In genomic region chr1:12741946-12742345, GRCh38 we compare ENCODE assay signal across 44 cellular contexts. TPM values are rescaled to one million over a fixed set of nuclear protein-coding genes. Genes with fewer than 3 reads are reported as not detected.
"Had no signal": no experiment of that assay in that cellular context is flagged by ENCODE, and none has a peak within 500 bp of the region (broad histone marks: within the 10 kb centered on the region; RNA-seq: fewer than 3 reads in every experiment).

No MANE protein-coding gene starts in this region.

- H3K9me3 Mint-ChIP-seq: activated naive CD4-positive, alpha-beta T cell treated with anti-CD3 and anti-CD28 coated beads, Interleukin-2, amount 10 ng/mL, durations not matched to agents 7 days and 5 days; activated naive CD8-positive, alpha-beta T cell treated with anti-CD3 and anti-CD28 coated beads, Interleukin-2, amount 10 ng/mL, durations not matched to agents 7 days and 5 days had no signal

- H3K4me3 Mint-ChIP-seq: activated naive CD4-positive, alpha-beta T cell treated with anti-CD3 and anti-CD28 coated beads for 36 hours; activated naive CD4-positive, alpha-beta T cell treated with anti-CD3 and anti-CD28 coated beads, Interleukin-2, amount 10 ng/mL, durations not matched to agents 7 days and 5 days; activated naive CD4-positive, alpha-beta T cell treated with anti-CD3 and anti-CD28 coated beads, Interleukin-2, amount 50 U/mL, for 24 hours; activated naive CD8-positive, alpha-beta T cell; activated naive CD8-positive, alpha-beta T cell treated with anti-CD3 and anti-CD28 coated beads for 36 hours; activated naive CD8-positive, alpha-beta T cell treated with anti-CD3 and anti-CD28 coated beads, Interleukin-2, amount 10 ng/mL, durations not matched to agents 7 days and 5 days; activated naive CD8-positive, alpha-beta T cell treated with anti-CD3 and anti-CD28 coated beads, Interleukin-2, amount 50 U/mL, for 24 hours; activated T-cell treated with anti-CD3 and anti-CD28 coated beads, Interleukin-2, amount 50 U/mL, for 24 hours; activated T-cell treated with anti-CD3 and anti-CD28 coated beads, Interleukin-2, amount 50 U/mL, for 4 hours; activated T-cell treated with anti-CD3 and anti-CD28 coated beads, Interleukin-2, amount 50 U/mL, for 72 hours; activated T-helper 1 cell treated with anti-CD3 and anti-CD28 coated beads, Interleukin-12 subunit alpha, Interleukin-12 subunit beta, Interleukin-2, Interleukin-4 antibody, amounts not matched to agents 30 ng/mL and 10 ng/mL and 1 ng/mL, durations not matched to agents 14 hours and 24 hours and 36 hours; activated T-helper 17 cell treated with anti-CD3 and anti-CD28 coated beads, Interleukin-2, amount 50 U/mL, for 72 hours; brain; central memory CD8-positive, alpha-beta T cell had no signal

- H3K4me3 ChIP-seq: adrenal gland, ascending aorta, body of pancreas, breast epithelium, cardiac muscle cell had no signal

- H3K4me1 Mint-ChIP-seq: activated naive CD4-positive, alpha-beta T cell treated with anti-CD3 and anti-CD28 coated beads, Interleukin-2, amount 10 ng/mL, durations not matched to agents 7 days and 5 days; activated naive CD4-positive, alpha-beta T cell treated with anti-CD3 and anti-CD28 coated beads, Interleukin-2, amount 50 U/mL, for 24 hours; activated naive CD8-positive, alpha-beta T cell treated with anti-CD3 and anti-CD28 coated beads, Interleukin-2, amount 50 U/mL, for 24 hours; activated T-helper 17 cell treated with anti-CD3 and anti-CD28 coated beads, Interleukin-2, amount 50 U/mL, for 72 hours; central memory CD8-positive, alpha-beta T cell had no signal

- FAIRE-seq: astrocyte, bronchial epithelial cell had no signal

- H3K36me3 Mint-ChIP-seq: activated naive CD4-positive, alpha-beta T cell treated with anti-CD3 and anti-CD28 coated beads, Interleukin-2, amount 10 ng/mL, durations not matched to agents 7 days and 5 days; activated naive CD8-positive, alpha-beta T cell treated with anti-CD3 and anti-CD28 coated beads for 36 hours; activated naive CD8-positive, alpha-beta T cell treated with anti-CD3 and anti-CD28 coated beads, Interleukin-2, amount 10 ng/mL, durations not matched to agents 7 days and 5 days; brain had no signal

- H3K27ac ChIP-seq: adrenal gland, ascending aorta, body of pancreas, brain microvascular endothelial cell, breast epithelium, cardiac muscle cell had no signal

- H3K9me3 ChIP-seq: adrenal gland, breast epithelium had no signal

- H3K36me3 ChIP-seq: adrenal gland, ascending aorta, brain microvascular endothelial cell, breast epithelium, cardiac muscle cell had no signal

- H3K27ac Mint-ChIP-seq: activated naive CD4-positive, alpha-beta T cell treated with anti-CD3 and anti-CD28 coated beads for 36 hours; activated naive CD4-positive, alpha-beta T cell treated with anti-CD3 and anti-CD28 coated beads, Interleukin-2, amount 10 ng/mL, durations not matched to agents 7 days and 5 days; activated naive CD4-positive, alpha-beta T cell treated with anti-CD3 and anti-CD28 coated beads, Interleukin-2, amount 50 U/mL, for 24 hours; activated naive CD4-positive, alpha-beta T cell treated with anti-CD3 and anti-CD28 coated beads, Interleukin-2, amount 50 U/mL, for 72 hours; activated naive CD8-positive, alpha-beta T cell; activated naive CD8-positive, alpha-beta T cell treated with anti-CD3 and anti-CD28 coated beads for 36 hours; activated naive CD8-positive, alpha-beta T cell treated with anti-CD3 and anti-CD28 coated beads, Interleukin-2, amount 10 ng/mL, durations not matched to agents 7 days and 5 days; activated naive CD8-positive, alpha-beta T cell treated with anti-CD3 and anti-CD28 coated beads, Interleukin-2, amount 50 U/mL, for 24 hours; activated T-cell treated with anti-CD3 and anti-CD28 coated beads, Interleukin-2, amount 50 U/mL, for 24 hours; activated T-cell treated with anti-CD3 and anti-CD28 coated beads, Interleukin-2, amount 50 U/mL, for 72 hours; activated T-helper 1 cell treated with anti-CD3 and anti-CD28 coated beads, Interleukin-12 subunit alpha, Interleukin-12 subunit beta, Interleukin-2, Interleukin-4 antibody, amounts not matched to agents 30 ng/mL and 10 ng/mL and 1 ng/mL, durations not matched to agents 14 hours and 24 hours and 36 hours; activated T-helper 17 cell treated with anti-CD3 and anti-CD28 coated beads, Interleukin-2, amount 50 U/mL, for 72 hours; activated T-helper 2 cell treated with anti-CD3 and anti-CD28 coated beads, Interferon-gamma antibody, Interleukin-2, Interleukin-4, amounts not matched to agents 10 μg/mL and 5 μg/mL and 100 μg/mL, durations not matched to agents 14 hours and 24 hours and 36 hours; brain had no signal

- ATAC-seq: activated naive CD4-positive, alpha-beta T cell treated with anti-CD3 and anti-CD28 coated beads, Interleukin-2, amount 50 U/mL, for 72 hours; activated naive CD8-positive, alpha-beta T cell treated with anti-CD3 and anti-CD28 coated beads, Interleukin-2, amount 50 U/mL, for 24 hours; activated T-cell treated with anti-CD3 and anti-CD28 coated beads, Interleukin-2, amount 50 U/mL, for 4 hours; activated T-cell treated with anti-CD3 and anti-CD28 coated beads, Interleukin-2, amount 50 U/mL, for 72 hours; activated T-helper 17 cell treated with anti-CD3 and anti-CD28 coated beads, Interleukin-2, amount 50 U/mL, for 72 hours; body of pancreas had no signal

- H3K27me3 ChIP-seq: ascending aorta, body of pancreas, brain microvascular endothelial cell, breast epithelium, cardiac muscle cell had no signal

- DNase-seq: activated effector memory CD4-positive, alpha-beta T cell treated with anti-CD3 and anti-CD28 coated beads, Interleukin-2, amount 50 U/mL, for 16 hours; activated effector memory CD4-positive, alpha-beta T cell treated with Interleukin-2 at 50 U/mL for 16 hours; activated gamma-delta T cell; activated gamma-delta T cell treated with Interleukin-2 at 50 U/mL for 16 hours; activated naive CD4-positive, alpha-beta T cell; activated naive CD4-positive, alpha-beta T cell treated with anti-CD3 and anti-CD28 coated beads for 36 hours; activated naive CD4-positive, alpha-beta T cell treated with anti-CD3 and anti-CD28 coated beads, Interleukin-2, amount 10 ng/mL, durations not matched to agents 7 days and 5 days; activated naive CD4-positive, alpha-beta T cell treated with anti-CD3 and anti-CD28 coated beads, Interleukin-2, amount 50 U/mL, for 16 hours; activated naive CD4-positive, alpha-beta T cell treated with Interleukin-2 at 50 U/mL for 16 hours; activated naive CD8-positive, alpha-beta T cell treated with anti-CD3 and anti-CD28 coated beads for 36 hours; activated naive CD8-positive, alpha-beta T cell treated with anti-CD3 and anti-CD28 coated beads, Interleukin-2, amount 10 ng/mL, durations not matched to agents 7 days and 5 days; activated naive CD8-positive, alpha-beta T cell treated with anti-CD3 and anti-CD28 coated beads, Interleukin-2, amount 50 U/mL, for 24 hours; activated T-cell treated with anti-CD3 and anti-CD28 coated beads for 4 hours; activated T-cell treated with anti-CD3 and anti-CD28 coated beads, Interleukin-2, amount 50 U/mL, for 1 hour; activated T-cell treated with anti-CD3 and anti-CD28 coated beads, Interleukin-2, amount 50 U/mL, for 24 hours; activated T-cell treated with anti-CD3 and anti-CD28 coated beads, Interleukin-2, amount 50 U/mL, for 4 hours; activated T-cell treated with anti-CD3 and anti-CD28 coated beads, Interleukin-2, amount 50 U/mL, for 48 hours; activated T-cell treated with anti-CD3 and anti-CD28 coated beads, Interleukin-2, amount 50 U/mL, for 72 hours; adrenal gland; amniotic stem cell; amygdala; anterior cingulate cortex; aorta; body of pancreas; brain microvascular endothelial cell; caudate nucleus; central memory CD4-positive, alpha-beta T cell; cerebellar nuclear complex had no signal

- H3K4me1 ChIP-seq: adrenal gland, ascending aorta, body of pancreas, breast epithelium had no signal

RNA-seq across cellular contexts. Expression of gene CFAP107, which starts 4.1 kb away (rescaled TPM):
- total RNA-seq: activated naive CD4-positive, alpha-beta T cell treated with anti-CD3 and anti-CD28 coated beads for 36 hours; activated naive CD4-positive, alpha-beta T cell treated with anti-CD3 and anti-CD28 coated beads, Interleukin-2, amount 50 U/mL, for 72 hours; activated naive CD8-positive, alpha-beta T cell treated with anti-CD3 and anti-CD28 coated beads for 36 hours; activated naive CD8-positive, alpha-beta T cell treated with anti-CD3 and anti-CD28 coated beads, Interleukin-2, amount 10 ng/mL, durations not matched to agents 7 days and 5 days; activated T-cell treated with anti-CD3 and anti-CD28 coated beads, Interleukin-2, amount 50 U/mL, for 4 hours; activated T-cell treated with anti-CD3 and anti-CD28 coated beads, Interleukin-2, amount 50 U/mL, for 72 hours; activated T-helper 1 cell treated with anti-CD3 and anti-CD28 coated beads, Interleukin-12 subunit alpha, Interleukin-12 subunit beta, Interleukin-2, Interleukin-4 antibody, amounts not matched to agents 30 ng/mL and 10 ng/mL and 1 ng/mL, durations not matched to agents 14 hours and 24 hours and 36 hours; activated T-helper 17 cell treated with anti-CD3 and anti-CD28 coated beads, Interleukin-2, amount 50 U/mL, for 72 hours; activated T-helper 2 cell treated with anti-CD3 and anti-CD28 coated beads, Interferon-gamma antibody, Interleukin-2, Interleukin-4, amounts not matched to agents 10 μg/mL and 5 μg/mL and 100 μg/mL, durations not matched to agents 14 hours and 24 hours and 36 hours; adrenal gland; aorta; ascending aorta; astrocyte; body of pancreas; breast epithelium; bronchial epithelial cell; cardiac muscle cell; cardiac septum had no signal
- polyA plus RNA-seq: adrenal gland, aorta, cardiac muscle cell had no signal

RNA-seq across cellular contexts. Expression of gene AADACL3, which starts 26.0 kb away (rescaled TPM):
- total RNA-seq: activated naive CD4-positive, alpha-beta T cell treated with anti-CD3 and anti-CD28 coated beads for 36 hours; activated naive CD4-positive, alpha-beta T cell treated with anti-CD3 and anti-CD28 coated beads, Interleukin-2, amount 50 U/mL, for 72 hours; activated naive CD8-positive, alpha-beta T cell treated with anti-CD3 and anti-CD28 coated beads for 36 hours; activated naive CD8-positive, alpha-beta T cell treated with anti-CD3 and anti-CD28 coated beads, Interleukin-2, amount 10 ng/mL, durations not matched to agents 7 days and 5 days; activated T-cell treated with anti-CD3 and anti-CD28 coated beads, Interleukin-2, amount 50 U/mL, for 4 hours; activated T-cell treated with anti-CD3 and anti-CD28 coated beads, Interleukin-2, amount 50 U/mL, for 72 hours; activated T-helper 1 cell treated with anti-CD3 and anti-CD28 coated beads, Interleukin-12 subunit alpha, Interleukin-12 subunit beta, Interleukin-2, Interleukin-4 antibody, amounts not matched to agents 30 ng/mL and 10 ng/mL and 1 ng/mL, durations not matched to agents 14 hours and 24 hours and 36 hours; activated T-helper 17 cell treated with anti-CD3 and anti-CD28 coated beads, Interleukin-2, amount 50 U/mL, for 72 hours; activated T-helper 2 cell treated with anti-CD3 and anti-CD28 coated beads, Interferon-gamma antibody, Interleukin-2, Interleukin-4, amounts not matched to agents 10 μg/mL and 5 μg/mL and 100 μg/mL, durations not matched to agents 14 hours and 24 hours and 36 hours; adrenal gland; aorta; ascending aorta; body of pancreas; bronchial epithelial cell; cardiac muscle cell; cardiac septum; cerebellum had no signal
- polyA plus RNA-seq: adrenal gland, aorta, cardiac muscle cell had no signal

RNA-seq across cellular contexts. Expression of gene PRAMEF12, which starts 31.6 kb away (rescaled TPM):
- total RNA-seq: activated naive CD4-positive, alpha-beta T cell treated with anti-CD3 and anti-CD28 coated beads for 36 hours; activated naive CD4-positive, alpha-beta T cell treated with anti-CD3 and anti-CD28 coated beads, Interleukin-2, amount 50 U/mL, for 72 hours; activated naive CD8-positive, alpha-beta T cell treated with anti-CD3 and anti-CD28 coated beads for 36 hours; activated naive CD8-positive, alpha-beta T cell treated with anti-CD3 and anti-CD28 coated beads, Interleukin-2, amount 10 ng/mL, durations not matched to agents 7 days and 5 days; activated T-cell treated with anti-CD3 and anti-CD28 coated beads, Interleukin-2, amount 50 U/mL, for 4 hours; activated T-cell treated with anti-CD3 and anti-CD28 coated beads, Interleukin-2, amount 50 U/mL, for 72 hours; activated T-helper 1 cell treated with anti-CD3 and anti-CD28 coated beads, Interleukin-12 subunit alpha, Interleukin-12 subunit beta, Interleukin-2, Interleukin-4 antibody, amounts not matched to agents 30 ng/mL and 10 ng/mL and 1 ng/mL, durations not matched to agents 14 hours and 24 hours and 36 hours; activated T-helper 17 cell treated with anti-CD3 and anti-CD28 coated beads, Interleukin-2, amount 50 U/mL, for 72 hours; activated T-helper 2 cell treated with anti-CD3 and anti-CD28 coated beads, Interferon-gamma antibody, Interleukin-2, Interleukin-4, amounts not matched to agents 10 μg/mL and 5 μg/mL and 100 μg/mL, durations not matched to agents 14 hours and 24 hours and 36 hours; adrenal gland; aorta; ascending aorta; body of pancreas; breast epithelium; bronchial epithelial cell; cardiac muscle cell; cardiac septum; cerebellum had no signal
- polyA plus RNA-seq: adipose tissue, adrenal gland, aorta, cardiac muscle cell had no signal

RNA-seq across cellular contexts. Expression of gene PRAMEF1, which starts 49.3 kb away (rescaled TPM):
- total RNA-seq: activated naive CD4-positive, alpha-beta T cell treated with anti-CD3 and anti-CD28 coated beads for 36 hours; activated naive CD4-positive, alpha-beta T cell treated with anti-CD3 and anti-CD28 coated beads, Interleukin-2, amount 50 U/mL, for 72 hours; activated naive CD8-positive, alpha-beta T cell treated with anti-CD3 and anti-CD28 coated beads for 36 hours; activated naive CD8-positive, alpha-beta T cell treated with anti-CD3 and anti-CD28 coated beads, Interleukin-2, amount 10 ng/mL, durations not matched to agents 7 days and 5 days; activated T-cell treated with anti-CD3 and anti-CD28 coated beads, Interleukin-2, amount 50 U/mL, for 4 hours; activated T-cell treated with anti-CD3 and anti-CD28 coated beads, Interleukin-2, amount 50 U/mL, for 72 hours; activated T-helper 1 cell treated with anti-CD3 and anti-CD28 coated beads, Interleukin-12 subunit alpha, Interleukin-12 subunit beta, Interleukin-2, Interleukin-4 antibody, amounts not matched to agents 30 ng/mL and 10 ng/mL and 1 ng/mL, durations not matched to agents 14 hours and 24 hours and 36 hours; activated T-helper 17 cell treated with anti-CD3 and anti-CD28 coated beads, Interleukin-2, amount 50 U/mL, for 72 hours; activated T-helper 2 cell treated with anti-CD3 and anti-CD28 coated beads, Interferon-gamma antibody, Interleukin-2, Interleukin-4, amounts not matched to agents 10 μg/mL and 5 μg/mL and 100 μg/mL, durations not matched to agents 14 hours and 24 hours and 36 hours; adrenal gland; aorta; ascending aorta; astrocyte; body of pancreas; breast epithelium; bronchial epithelial cell; cardiac muscle cell; cardiac septum; cerebellum had no signal
- polyA plus RNA-seq: adipose tissue, adrenal gland, aorta, cardiac muscle cell had no signal
